Comparison of ENCODE assay signal across 28 cellular contexts in genomic region chr12:116044181-116044580, GRCh38.
A peak's percentile ranks its signal among the peaks of the same experiment; 100 is the strongest.
DNase-seq lines count a peak whose midpoint lies in the region; ATAC-seq, FAIRE-seq and TF ChIP-seq lines count a peak whose summit lies in the region.
"Had no signal": no experiment of that assay in that cellular context is flagged by ENCODE, and none has a peak within 500 bp of the region (broad histone marks: within the 10 kb centered on the region; RNA-seq: fewer than 3 reads in every experiment).

No MANE protein-coding gene starts in this region.

- H2BK5ac ChIP-seq in IMR-90 (ENCODE audit: low read depth, low read length, poor library complexity, severe bottlenecking): no peak overlapping the region

- peaks cover 34% of the 10 kb centered on the region for H3K4me1 Mint-ChIP-seq in astrocyte (ENCODE audit: low read depth, unreplicated experiment)
- peaks cover 49% of the 10 kb centered on the region for H3K4me1 Mint-ChIP-seq in nephron
- H3K4me1 Mint-ChIP-seq in stimulated activated naive CD8-positive, alpha-beta T cell treated with anti-CD3 and anti-CD28 coated beads, Interleukin-15, amount 100 ng/mL, for 72 hours: peaks cover 34% of the 10 kb centered on the region
- H3K4me1 Mint-ChIP-seq in stimulated activated memory B cell treated with anti-CD40 and anti-IgM and Interleukin-4, amounts not matched to agents 10 μg/mL and 1 μg/mL and 100 μg/mL, for 72 hours: peaks cover 36% of the 10 kb centered on the region

- peak; percentile 29 for FAIRE-seq in astrocyte (lab: Jason Lieb, UNC)
- FAIRE-seq: D721Med, GM18507 had no signal

- in situ Hi-C loops in IMR-90 (cut with MboI; ENCODE audit: low sequenced_read_pairs): no loop called here

- H3K4me2 ChIP-seq in IMR-90 (ENCODE audit: low read depth, low read length): no peak overlapping the region
- peak overlapping the region; percentile 30 for H3K4me2 ChIP-seq in astrocyte (ENCODE audit: low read length)
- H3K4me2 ChIP-seq in fibroblast of lung (ENCODE audit: extremely low read depth, insufficient read depth, low read length): no peak overlapping the region
- H3K4me2 ChIP-seq in smooth muscle cell: no peak overlapping the region
- H3K4me2 ChIP-seq: PC-9 had no signal

- H3K9ac ChIP-seq in IMR-90 (ENCODE audit: low read depth, low read length) (no peak overlapping the region), astrocyte (ENCODE audit: low read length) (no peak overlapping the region), fibroblast of lung (ENCODE audit: insufficient read depth, low read length) (no peak overlapping the region), smooth muscle cell (ENCODE audit: low read depth) (no peak overlapping the region)

- no peak overlapping the region for H4K8ac ChIP-seq in IMR-90 (ENCODE audit: low read depth in 2 of 2, low read length in 2 of 2)

- H3K4me3 Mint-ChIP-seq in astrocyte (ENCODE audit: unreplicated experiment) (no peak overlapping the region), nephron (no peak overlapping the region)
- no peak overlapping the region for H3K4me3 Mint-ChIP-seq in stimulated activated naive CD8-positive, alpha-beta T cell treated with anti-CD3 and anti-CD28 coated beads, Interleukin-15, amount 100 ng/mL, for 72 hours
- H3K4me3 Mint-ChIP-seq in stimulated activated memory B cell treated with anti-CD40 and anti-IgM and Interleukin-4, amounts not matched to agents 10 μg/mL and 1 μg/mL and 100 μg/mL, for 72 hours: no peak overlapping the region
- H3K4me3 Mint-ChIP-seq: activated CD4-positive, alpha-beta T cell treated with anti-CD3 and anti-CD28 coated beads, Interleukin-2, amount 10 ng/mL, durations not matched to agents 24 days and 14 days; CD14-positive monocyte; immature natural killer cell; naive B cell; T-helper 1 cell treated with Interleukin-12 subunit alpha and Interleukin-12 subunit beta and Interleukin-4 antibody, amounts not matched to agents 30 μg/mL and 1 μg/mL, for 36 hours had no signal

- no peak overlapping the region for H2BK20ac ChIP-seq in IMR-90 (ENCODE audit: low read depth, low read length)

- H3K14ac ChIP-seq in IMR-90 (replicated peaks; ENCODE audit: low read depth, low read length): no peak overlapping the region

- POLR2A ChIA-PET in IMR-90 (lab: Charles Lee; ENCODE audit: unreplicated experiment): no interaction called here

- H4K20me1 ChIP-seq in IMR-90 (ENCODE audit: insufficient read depth, low read length) (peaks cover 32% of the 10 kb centered on the region; the same call in 1 of the 2 replicates), astrocyte (ENCODE audit: insufficient read depth, low read length) (peaks cover 81% of the 10 kb centered on the region), fibroblast of lung (ENCODE audit: control insufficient read depth, extremely low read depth, insufficient read depth, low read length) (peaks cover 1% of the 10 kb centered on the region), smooth muscle cell (ENCODE audit: low read depth) (peaks cover 94% of the 10 kb centered on the region)

- no peaks in the 10 kb centered on the region for H3F3A ChIP-seq in smooth muscle cell (ENCODE audit: low read depth)

- TF ChIP-seq CTCF in IMR-90 (conservative IDR thresholded peaks at IDR 0.05; ENCODE audit: low read depth, low read length): no peak
- TF ChIP-seq CTCF in astrocyte (IDR thresholded peaks at IDR 0.05; ENCODE audit: insufficient read depth, low read depth, low read length): no peak
- TF ChIP-seq CTCF in fibroblast of lung (conservative IDR thresholded peaks at IDR 0.05 in 1 of 2, IDR thresholded peaks at IDR 0.05 in 1 of 2; ENCODE audit: low read depth in 1 of 2, low read length in 2 of 2): no peak
- TF ChIP-seq CTCF in nephron (IDR thresholded peaks at IDR 0.05; ENCODE audit: unreplicated experiment in 3 of 3): no peak
- TF ChIP-seq CTCF in smooth muscle cell (IDR thresholded peaks at IDR 0.05; ENCODE audit: borderline replicate concordance, insufficient read depth, poor library complexity, severe bottlenecking): no peak

- dilution Hi-C loops in IMR-90 (cut with HindIII; ENCODE audit: low sequenced_read_pairs, unreplicated experiment): no loop called here

- H3K27ac Mint-ChIP-seq in astrocyte (ENCODE audit: unreplicated experiment) (peak overlapping the region; percentile 11), nephron (peak overlapping the region; percentile 16 to 32 (median 25))
- H3K27ac Mint-ChIP-seq in stimulated activated naive CD8-positive, alpha-beta T cell treated with anti-CD3 and anti-CD28 coated beads, Interleukin-15, amount 100 ng/mL, for 72 hours: no peak overlapping the region
- no peak overlapping the region for H3K27ac Mint-ChIP-seq in stimulated activated memory B cell treated with anti-CD40 and anti-IgM and Interleukin-4, amounts not matched to agents 10 μg/mL and 1 μg/mL and 100 μg/mL, for 72 hours
- H3K27ac Mint-ChIP-seq: activated CD4-positive, alpha-beta T cell treated with anti-CD3 and anti-CD28 coated beads, Interleukin-2, amount 10 ng/mL, durations not matched to agents 24 days and 14 days; immature natural killer cell; T-helper 1 cell treated with Interleukin-12 subunit alpha and Interleukin-12 subunit beta and Interleukin-4 antibody, amounts not matched to agents 30 μg/mL and 1 μg/mL, for 36 hours had no signal

- H2BK15ac ChIP-seq in IMR-90 (ENCODE audit: low read depth, low read length): no peak overlapping the region

- H3K56ac ChIP-seq in IMR-90 (ENCODE audit: extremely low read depth, insufficient read depth, low read length): no peak overlapping the region

- H3K18ac ChIP-seq in IMR-90 (ENCODE audit: low read depth, low read length): no peak overlapping the region

- WGBS in IMR-90 (ENCODE audit: extremely low coverage in 2 of 2, insufficient read length in 1 of 2), 2 experiments: no CpG with 5 or more reads among the region's 3 CpGs
- WGBS in smooth muscle cell (ENCODE audit: low lambda C conversion rate): 79% methylated on average over 3 of the region's 3 CpGs

- TF ChIP-seq RAD21 in IMR-90 (IDR thresholded peaks at IDR 0.05; ENCODE audit: low read length): no peak

- intact Hi-C loops in IMR-90 (cut with micrococcal nuclease): no loop called here

- no peak overlapping the region for H3K27ac ChIP-seq in IMR-90 (ENCODE audit: insufficient read depth, low read length)
- H3K27ac ChIP-seq in astrocyte (ENCODE audit: low read depth, low read length): no peak overlapping the region
- no peak overlapping the region for H3K27ac ChIP-seq in fibroblast of lung (ENCODE audit: insufficient read depth, low read length)
- H3K27ac ChIP-seq in smooth muscle cell (ENCODE audit: low read depth): no peak overlapping the region
- H3K27ac ChIP-seq: heart left ventricle, ovary, PC-9, SJSA1, thyroid gland had no signal

- no peak overlapping the region for H2AK9ac ChIP-seq in IMR-90 (replicated peaks; ENCODE audit: low read depth, low read length, poor library complexity)

- H3K4me1 ChIP-seq in IMR-90 (ENCODE audit: control insufficient read depth, insufficient read depth, low read length): peaks cover 2% of the 10 kb centered on the region; the same call in 1 of the 2 replicates
- H3K4me1 ChIP-seq in astrocyte (ENCODE audit: insufficient read depth, low read length): peaks cover 7% of the 10 kb centered on the region
- peaks cover 3% of the 10 kb centered on the region for H3K4me1 ChIP-seq in fibroblast of lung (ENCODE audit: control insufficient read depth, extremely low read depth, insufficient read depth, low read length)
- H3K4me1 ChIP-seq in smooth muscle cell (ENCODE audit: low read depth): peaks cover 11% of the 10 kb centered on the region

- H3K27me3 Mint-ChIP-seq in astrocyte (ENCODE audit: low read depth, unreplicated experiment) (no peaks in the 10 kb centered on the region), nephron (ENCODE audit: low read depth) (no peaks in the 10 kb centered on the region)
- H3K27me3 Mint-ChIP-seq in stimulated activated naive CD8-positive, alpha-beta T cell treated with anti-CD3 and anti-CD28 coated beads, Interleukin-15, amount 100 ng/mL, for 72 hours: no peaks in the 10 kb centered on the region
- no peaks in the 10 kb centered on the region for H3K27me3 Mint-ChIP-seq in stimulated activated memory B cell treated with anti-CD40 and anti-IgM and Interleukin-4, amounts not matched to agents 10 μg/mL and 1 μg/mL and 100 μg/mL, for 72 hours
- H3K27me3 Mint-ChIP-seq: activated CD4-positive, alpha-beta T cell treated with anti-CD3 and anti-CD28 coated beads, Interleukin-2, amount 10 ng/mL, durations not matched to agents 24 days and 14 days; naive B cell had no signal

- H2AK5ac ChIP-seq in IMR-90 (ENCODE audit: low read depth, low read length): no peak overlapping the region

- H3K79me2 ChIP-seq in astrocyte (ENCODE audit: insufficient read depth, low read length): peaks cover 75% of the 10 kb centered on the region
- H3K79me2 ChIP-seq in fibroblast of lung (ENCODE audit: control insufficient read depth, insufficient read depth, low read length): peaks cover 26% of the 10 kb centered on the region
- H3K79me2 ChIP-seq in smooth muscle cell (ENCODE audit: low read depth): peaks cover 65% of the 10 kb centered on the region

- H3K9me3 ChIP-seq in IMR-90 (ENCODE audit: control insufficient read depth, insufficient read depth, low read length): no peaks in the 10 kb centered on the region
- H3K9me3 ChIP-seq in astrocyte (ENCODE audit: insufficient read depth, low read depth, low read length): no peaks in the 10 kb centered on the region
- H3K9me3 ChIP-seq in fibroblast of lung (ENCODE audit: control insufficient read depth, insufficient read depth, low read depth, low read length): no peaks in the 10 kb centered on the region
- H3K9me3 ChIP-seq in smooth muscle cell (replicated peaks; ENCODE audit: low read depth): no peaks in the 10 kb centered on the region
- H3K9me3 ChIP-seq: heart left ventricle, MG63, ovary, SJSA1, thyroid gland had no signal

- no peak for ATAC-seq in IMR-90 (ENCODE audit: low read depth)
- no peak for ATAC-seq in stimulated activated naive CD8-positive, alpha-beta T cell treated with anti-CD3 and anti-CD28 coated beads, Interleukin-15, amount 100 ng/mL, for 72 hours
- ATAC-seq in stimulated activated memory B cell treated with anti-CD40 and anti-IgM and Interleukin-4, amounts not matched to agents 10 μg/mL and 1 μg/mL and 100 μg/mL, for 72 hours: no peak
- ATAC-seq in GM21367 (IDR thresholded peaks at IDR 0.05; ENCODE audit: unreplicated experiment): no peak

- DNase-seq in IMR-90: no peak
- DNase-seq in astrocyte (ENCODE audit: low read depth): peak; percentile 37
- DNase-seq in fibroblast of lung (ENCODE audit: low read depth in 2 of 2): peak; percentile 31 to 50
- DNase-seq in stimulated activated naive CD8-positive, alpha-beta T cell treated with anti-CD3 and anti-CD28 coated beads, Interleukin-15, amount 100 ng/mL, for 72 hours: no peak
- DNase-seq in smooth muscle cell (lab: John Stamatoyannopoulos, UW; ENCODE audit: unreplicated experiment): no peak
- DNase-seq: activated CD4-positive, alpha-beta T cell treated with anti-CD3 and anti-CD28 coated beads, Interleukin-2, amount 10 ng/mL, durations not matched to agents 24 days and 14 days; activated CD8-positive, alpha-beta memory T cell treated with anti-CD3 and anti-CD28 coated beads, Interleukin-2, amount 50 U/mL, for 48 hours; activated gamma-delta T cell; amniotic stem cell; effector memory CD4-positive, alpha-beta T cell; heart left ventricle; immature natural killer cell; MG63; naive B cell; NCI-H1436 treated with DMSO at 0.1 percent for 48 hours; ovary; PC-9; stimulated activated CD4-positive, alpha-beta T cell treated with anti-CD3 and anti-CD28 coated beads, Interleukin-2, amount 100 ng/mL, for 24 hours; stimulated activated naive CD4-positive, alpha-beta T cell treated with Interleukin-2 at 50 U/mL for 16 hours; thyroid gland had no signal

- H3K36me3 ChIP-seq in IMR-90 (ENCODE audit: control insufficient read depth, insufficient read depth, low read length): no peaks in the 10 kb centered on the region
- H3K36me3 ChIP-seq in astrocyte (ENCODE audit: insufficient read depth, low read length): no peaks in the 10 kb centered on the region
- H3K36me3 ChIP-seq in fibroblast of lung (ENCODE audit: control insufficient read depth, insufficient read depth, low read length): no peaks in the 10 kb centered on the region
- no peaks in the 10 kb centered on the region for H3K36me3 ChIP-seq in smooth muscle cell (ENCODE audit: low read depth)
- H3K36me3 ChIP-seq: heart left ventricle, MG63, ovary, SJSA1, thyroid gland had no signal

- H3K9me3 Mint-ChIP-seq in astrocyte (ENCODE audit: unreplicated experiment) (no peaks in the 10 kb centered on the region), nephron (no peaks in the 10 kb centered on the region)
- no peaks in the 10 kb centered on the region for H3K9me3 Mint-ChIP-seq in stimulated activated naive CD8-positive, alpha-beta T cell treated with anti-CD3 and anti-CD28 coated beads, Interleukin-15, amount 100 ng/mL, for 72 hours
- H3K9me3 Mint-ChIP-seq in stimulated activated memory B cell treated with anti-CD40 and anti-IgM and Interleukin-4, amounts not matched to agents 10 μg/mL and 1 μg/mL and 100 μg/mL, for 72 hours: no peaks in the 10 kb centered on the region
- H3K9me3 Mint-ChIP-seq: activated CD4-positive, alpha-beta T cell treated with anti-CD3 and anti-CD28 coated beads, Interleukin-2, amount 10 ng/mL, durations not matched to agents 24 days and 14 days; CD14-positive monocyte; immature natural killer cell; naive B cell; T-helper 1 cell treated with Interleukin-12 subunit alpha and Interleukin-12 subunit beta and Interleukin-4 antibody, amounts not matched to agents 30 μg/mL and 1 μg/mL, for 36 hours had no signal

- no peak overlapping the region for H3K23ac ChIP-seq in IMR-90 (ENCODE audit: low read depth, low read length)

- H2BK120ac ChIP-seq in IMR-90 (ENCODE audit: low read depth, low read length): no peak overlapping the region

- H3K27me3 ChIP-seq in IMR-90 (ENCODE audit: control insufficient read depth, insufficient read depth, low read length) (no peaks in the 10 kb centered on the region), astrocyte (ENCODE audit: insufficient read depth, low read length) (no peaks in the 10 kb centered on the region), fibroblast of lung (ENCODE audit: control insufficient read depth, insufficient read depth, low read length) (no peaks in the 10 kb centered on the region), smooth muscle cell (ENCODE audit: low read depth) (no peaks in the 10 kb centered on the region)
- H3K27me3 ChIP-seq: heart left ventricle, MG63, ovary, SJSA1, thyroid gland had no signal

- H3K79me1 ChIP-seq in IMR-90 (ENCODE audit: low read depth in 1 of 2, low read length in 2 of 2): peaks cover 38 to 69% of the 10 kb centered on the region in 2 experiments

- no peak for TF ChIP-seq POLR2A in IMR-90 (IDR thresholded peaks at IDR 0.05; ENCODE audit: low read depth, low read length)

- peaks cover 3% of the 10 kb centered on the region; the same call in 1 of the 2 replicates for H3K9me1 ChIP-seq in IMR-90 (ENCODE audit: insufficient read depth, low read length)

- no peak overlapping the region for H4K91ac ChIP-seq in IMR-90 (ENCODE audit: insufficient read depth, low read depth, low read length)

- H3K4me3 ChIP-seq in IMR-90 (ENCODE audit: insufficient read depth, low read depth, low read length) (no peak overlapping the region), astrocyte (ENCODE audit: insufficient read depth, low read depth, low read length) (no peak overlapping the region), fibroblast of lung (replicated peaks in 1 of 4; ENCODE audit: control extremely low read depth in 1 of 4, insufficient read depth in 1 of 4, low read depth in 3 of 4, low read length in 4 of 4) (no peak overlapping the region), smooth muscle cell (no peak overlapping the region)
- H3K4me3 ChIP-seq: heart left ventricle, MG63, ovary, PC-9, SJSA1, thyroid gland had no signal

- H2AFZ ChIP-seq in IMR-90 (replicated peaks; ENCODE audit: low read length, poor library complexity) (no peak overlapping the region), astrocyte (ENCODE audit: low read depth, low read length) (no peak overlapping the region), fibroblast of lung (ENCODE audit: low read length) (no peak overlapping the region), smooth muscle cell (ENCODE audit: low read depth) (no peak overlapping the region)
- H2AFZ ChIP-seq: PC-9 had no signal

- H4K5ac ChIP-seq in IMR-90 (ENCODE audit: low read depth, low read length): no peak overlapping the region

- H3K4ac ChIP-seq in IMR-90 (ENCODE audit: low read depth, low read length): no peak overlapping the region

- CTCF ChIA-PET in IMR-90 (lab: Yijun Ruan, JAX): interaction anchor here (0.5 kb wide), 1 partner anchor 1204 kb away, joined by 3 read pairs; no protein-coding TSS in a partner anchor

- H3K36me3 Mint-ChIP-seq in astrocyte (ENCODE audit: low read depth, unreplicated experiment): no peaks in the 10 kb centered on the region
- peaks cover 12% of the 10 kb centered on the region for H3K36me3 Mint-ChIP-seq in nephron (ENCODE audit: low read depth)
- H3K36me3 Mint-ChIP-seq in stimulated activated memory B cell treated with anti-CD40 and anti-IgM and Interleukin-4, amounts not matched to agents 10 μg/mL and 1 μg/mL and 100 μg/mL, for 72 hours: peaks cover 32% of the 10 kb centered on the region
- H3K36me3 Mint-ChIP-seq: immature natural killer cell, naive B cell had no signal

- no TSS peak for BruUV-seq in IMR-90 (replicated peaks; lab: Mats Ljungman, UMichigan)

Comparison
In these comparisons a context has a peak if more than half of its experiments do, and no peak if none do; other contexts are left out.
1. DNase-seq: peak in astrocyte (single experiment) and fibroblast of lung (2 of 2); none in IMR-90 (single experiment), stimulated activated naive CD8-positive, alpha-beta T cell treated with anti-CD3 and anti-CD28 coated beads, Interleukin-15, amount 100 ng/mL, for 72 hours (0 of 2) and smooth muscle cell (single experiment).
2. H3K27ac Mint-ChIP-seq: peak in astrocyte (single experiment) and nephron (3 of 3); none in stimulated activated naive CD8-positive, alpha-beta T cell treated with anti-CD3 and anti-CD28 coated beads, Interleukin-15, amount 100 ng/mL, for 72 hours (0 of 2) and stimulated activated memory B cell treated with anti-CD40 and anti-IgM and Interleukin-4, amounts not matched to agents 10 μg/mL and 1 μg/mL and 100 μg/mL, for 72 hours (single experiment).